1 cellular context compared by ENCODE assay signal in the genomic region with DNA sequence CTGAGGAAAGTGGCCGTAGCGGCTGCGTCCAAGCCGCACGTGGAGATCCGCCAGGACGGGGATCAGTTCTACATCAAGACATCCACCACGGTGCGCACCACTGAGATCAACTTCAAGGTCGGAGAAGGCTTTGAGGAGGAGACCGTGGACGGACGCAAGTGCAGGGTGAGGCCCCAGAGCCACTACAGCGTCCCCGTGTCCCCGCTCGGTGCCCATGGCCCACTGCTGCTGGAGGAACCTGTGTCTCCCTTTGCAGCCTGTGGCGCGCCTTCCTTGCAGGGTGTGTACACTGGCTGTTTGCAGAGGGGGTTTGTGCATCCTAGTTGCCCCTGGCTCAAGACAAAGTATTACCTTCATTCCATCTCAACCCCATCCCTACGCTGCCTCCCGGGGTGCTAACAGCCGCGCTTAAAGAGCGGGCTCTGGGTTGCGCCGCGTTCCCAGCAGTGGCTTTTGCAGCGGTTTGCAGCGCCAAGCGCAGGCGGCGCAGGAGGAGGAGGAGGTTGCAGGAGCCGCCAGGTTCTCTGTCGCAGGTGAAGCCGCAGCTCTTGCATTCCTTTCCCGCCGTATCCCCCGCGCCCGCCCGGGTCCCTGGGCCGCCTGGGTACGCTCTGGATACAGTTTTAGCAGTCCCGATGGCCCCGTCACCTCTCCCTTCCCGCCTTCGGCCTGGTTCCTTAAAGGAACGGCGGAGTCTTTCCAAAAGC.
TF ChIP-seq lines count a peak whose summit lies in the region.

No MANE protein-coding gene starts in this region.

TF ChIP-seq in WTC11, 78 proteins besides CTCF, POLR2A, EP300 and RAD21 (continued from another document):
- TF ChIP-seq FOXJ3 (CRISPR knock-in tag; IDR thresholded peaks at IDR 0.05; ENCODE audit: borderline replicate concordance) (no peak), NFATC4 (CRISPR knock-in tag; IDR thresholded peaks at IDR 0.05) (no peak), JAZF1 (CRISPR knock-in tag; IDR thresholded peaks at IDR 0.05) (no peak), OVOL2 (CRISPR knock-in tag; IDR thresholded peaks at IDR 0.05; ENCODE audit: borderline replicate concordance) (no peak), NR3C1 (CRISPR knock-in tag; conservative IDR thresholded peaks at IDR 0.05; ENCODE audit: low read depth) (no peak), TEAD4 (CRISPR knock-in tag; IDR thresholded peaks at IDR 0.05) (0 out of 2 replicates have a peak, but pooled peaks have one; percentile 10), ZNF416 (CRISPR knock-in tag; IDR thresholded peaks at IDR 0.05) (no peak)
- TF ChIP-seq, protein P1, sequence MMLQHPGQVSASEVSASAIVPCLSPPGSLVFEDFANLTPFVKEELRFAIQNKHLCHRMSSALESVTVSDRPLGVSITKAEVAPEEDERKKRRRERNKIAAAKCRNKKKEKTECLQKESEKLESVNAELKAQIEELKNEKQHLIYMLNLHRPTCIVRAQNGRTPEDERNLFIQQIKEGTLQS (CRISPR knock-in tag; conservative IDR thresholded peaks at IDR 0.05): no peak
- TF ChIP-seq, protein P2, sequence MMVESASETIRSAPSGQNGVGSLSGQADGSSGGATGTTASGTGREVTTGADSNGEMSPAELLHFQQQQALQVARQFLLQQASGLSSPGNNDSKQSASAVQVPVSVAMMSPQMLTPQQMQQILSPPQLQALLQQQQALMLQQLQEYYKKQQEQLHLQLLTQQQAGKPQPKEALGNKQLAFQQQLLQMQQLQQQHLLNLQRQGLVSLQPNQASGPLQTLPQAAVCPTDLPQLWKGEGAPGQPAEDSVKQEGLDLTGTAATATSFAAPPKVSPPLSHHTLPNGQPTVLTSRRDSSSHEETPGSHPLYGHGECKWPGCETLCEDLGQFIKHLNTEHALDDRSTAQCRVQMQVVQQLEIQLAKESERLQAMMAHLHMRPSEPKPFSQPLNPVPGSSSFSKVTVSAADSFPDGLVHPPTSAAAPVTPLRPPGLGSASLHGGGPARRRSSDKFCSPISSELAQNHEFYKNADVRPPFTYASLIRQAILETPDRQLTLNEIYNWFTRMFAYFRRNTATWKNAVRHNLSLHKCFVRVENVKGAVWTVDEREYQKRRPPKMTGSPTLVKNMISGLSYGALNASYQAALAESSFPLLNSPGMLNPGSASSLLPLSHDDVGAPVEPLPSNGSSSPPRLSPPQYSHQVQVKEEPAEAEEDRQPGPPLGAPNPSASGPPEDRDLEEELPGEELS (CRISPR knock-in tag; IDR thresholded peaks at IDR 0.05): peak; percentile 38; the same call in 1 of the 2 replicates
- TF ChIP-seq, protein P3, sequence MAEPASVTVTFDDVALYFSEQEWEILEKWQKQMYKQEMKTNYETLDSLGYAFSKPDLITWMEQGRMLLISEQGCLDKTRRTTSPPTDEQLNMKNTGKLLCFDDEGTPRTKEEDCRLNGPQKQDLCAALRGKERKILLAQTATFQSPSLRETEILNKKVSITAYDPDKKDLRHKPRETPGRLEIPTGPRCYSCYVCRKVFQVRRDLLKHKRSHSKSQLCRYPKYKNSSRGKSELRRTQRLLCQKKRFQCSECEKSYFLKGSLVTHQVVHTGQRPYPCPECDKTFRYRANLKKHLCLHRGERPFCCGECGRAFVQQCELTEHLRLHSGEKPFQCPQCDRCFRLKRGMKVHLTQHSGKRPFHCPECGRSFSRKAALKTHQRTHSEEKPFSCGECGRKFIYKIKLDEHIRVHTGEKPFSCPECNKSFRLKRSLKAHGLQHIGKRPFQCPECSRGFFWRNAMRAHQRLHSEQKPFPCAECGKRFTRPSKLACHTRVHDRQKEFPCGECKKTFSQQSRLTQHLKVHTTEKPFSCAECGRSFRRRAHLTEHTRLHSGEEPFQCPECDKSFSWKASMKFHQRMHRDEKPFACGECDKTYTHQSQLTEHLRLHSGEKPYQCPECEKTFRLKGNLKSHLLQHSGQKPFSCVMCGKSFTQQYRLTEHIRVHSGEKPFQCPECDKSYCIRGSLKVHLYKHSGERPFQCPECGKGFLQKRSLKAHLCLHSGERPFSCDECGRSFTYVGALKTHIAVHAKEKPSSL (CRISPR knock-in tag; conservative IDR thresholded peaks at IDR 0.05): no peak
- TF ChIP-seq, protein P4, sequence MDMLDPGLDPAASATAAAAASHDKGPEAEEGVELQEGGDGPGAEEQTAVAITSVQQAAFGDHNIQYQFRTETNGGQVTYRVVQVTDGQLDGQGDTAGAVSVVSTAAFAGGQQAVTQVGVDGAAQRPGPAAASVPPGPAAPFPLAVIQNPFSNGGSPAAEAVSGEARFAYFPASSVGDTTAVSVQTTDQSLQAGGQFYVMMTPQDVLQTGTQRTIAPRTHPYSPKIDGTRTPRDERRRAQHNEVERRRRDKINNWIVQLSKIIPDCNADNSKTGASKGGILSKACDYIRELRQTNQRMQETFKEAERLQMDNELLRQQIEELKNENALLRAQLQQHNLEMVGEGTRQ (CRISPR knock-in tag; IDR thresholded peaks at IDR 0.05): 0 out of 2 replicates have a peak, but pooled peaks have one; percentile 59
TF ChIP-seq in WTC11: peak in this region for 6.
